ENCODE assay signal across 22 cellular contexts in the genomic region with DNA sequence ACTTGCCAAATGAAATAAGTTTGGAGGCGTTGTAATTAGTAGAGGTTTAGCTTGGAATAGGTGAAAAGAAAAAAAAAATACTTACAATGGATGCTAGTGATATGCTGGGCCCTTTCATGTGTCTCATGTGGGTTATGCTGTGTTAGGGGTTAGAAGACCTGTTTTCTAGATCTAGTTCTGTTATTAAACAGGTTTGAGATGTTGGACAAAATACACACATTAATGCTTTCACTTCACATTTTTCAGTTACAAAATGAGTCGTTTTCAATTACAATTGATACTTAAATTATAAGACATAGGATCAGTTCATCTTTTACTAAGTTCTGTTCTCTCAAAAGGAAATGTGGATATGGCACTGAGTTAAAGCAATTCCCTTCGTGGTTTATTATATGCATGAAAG.
"Had no signal": no experiment of that assay in that cellular context is flagged by ENCODE, and none has a peak within 500 bp of the region (broad histone marks: within the 10 kb centered on the region; RNA-seq: fewer than 3 reads in every experiment).

No MANE protein-coding gene starts in this region.

- DNase-seq: activated CD4-positive, alpha-beta T cell treated with anti-CD3 and anti-CD28 coated beads for 1 hour; activated CD8-positive, alpha-beta memory T cell treated with anti-CD3 and anti-CD28 coated beads for 24 hours; activated CD8-positive, alpha-beta memory T cell treated with anti-CD3 and anti-CD28 coated beads, Interleukin-2, amount 50 U/mL, for 4 hours; activated naive CD4-positive, alpha-beta T cell; activated T-cell treated with anti-CD3 and anti-CD28 coated beads, Interleukin-2, amount 50 U/mL, for 24 hours; adrenal gland; central memory CD4-positive, alpha-beta T cell; dermis blood vessel endothelial cell; effector memory CD4-positive, alpha-beta T cell; foreskin keratinocyte; kidney; lower lobe of right lung; naive B cell; posterior cingulate gyrus; right lobe of liver; stimulated activated CD4-positive, alpha-beta T cell treated with anti-CD3 and anti-CD28 coated beads, Interleukin-1b, Interleukin-23, amount 100 ng/mL, for 48 hours; substantia nigra; thyroid gland had no signal

- H3K36me3 ChIP-seq: adrenal gland, ascending aorta, lower lobe of right lung, neural progenitor cell, right lobe of liver, thyroid gland had no signal

- H3K27me3 ChIP-seq: adrenal gland, ascending aorta, neural progenitor cell, right lobe of liver, thyroid gland had no signal

- H3K4me3 ChIP-seq: adrenal gland, ascending aorta, lower lobe of right lung, neural progenitor cell, right lobe of liver, skin epidermis, thyroid gland had no signal

- FAIRE-seq: kidney had no signal

- H3K27ac ChIP-seq: adrenal gland, ascending aorta, foreskin keratinocyte, lower lobe of right lung, neural progenitor cell, right lobe of liver, skin epidermis, thyroid gland had no signal

- H3K4me1 ChIP-seq: adrenal gland, ascending aorta, foreskin keratinocyte, lower lobe of right lung, neural progenitor cell, right lobe of liver, thyroid gland had no signal

- ATAC-seq: foreskin keratinocyte, left lobe of liver, lower lobe of right lung, right lobe of liver had no signal

- H3K9me3 ChIP-seq: adrenal gland, ascending aorta, lower lobe of right lung, right lobe of liver, thyroid gland had no signal
